8 cellular contexts compared by ENCODE assay signal in genomic region chr18:1446765-1447164, GRCh38.
"Had no signal": no experiment of that assay in that cellular context is flagged by ENCODE, and none has a peak within 500 bp of the region (broad histone marks: within the 10 kb centered on the region; RNA-seq: fewer than 3 reads in every experiment).

No MANE protein-coding gene starts in this region.

- H3K27ac Mint-ChIP-seq: IgD-negative memory B cell had no signal

- H3K27ac ChIP-seq: HL-60, KMS-11 had no signal

- H3K4me2 ChIP-seq: KMS-11 had no signal

- H3K27me3 Mint-ChIP-seq: IgD-negative memory B cell had no signal

- H3K9ac ChIP-seq: KMS-11 had no signal

- DNase-seq: IMR-90, Karpas-422, KBM-7, KG1 had no signal

- H3K4me3 Mint-ChIP-seq: IgD-negative memory B cell had no signal

- H3K36me3 Mint-ChIP-seq: IgD-negative memory B cell had no signal

- H3K4me1 Mint-ChIP-seq: IgD-negative memory B cell had no signal

- FAIRE-seq: HTR-8/SVneo had no signal
